14 cellular contexts compared by ENCODE assay signal in genomic region chr7:77352688-77353406, GRCh38.
DNase-seq lines count a peak whose midpoint lies in the region; ATAC-seq, FAIRE-seq and TF ChIP-seq lines count a peak whose summit lies in the region.
"Had no signal": no experiment of that assay in that cellular context is flagged by ENCODE, and none has a peak within 500 bp of the region (broad histone marks: within the 10 kb centered on the region; RNA-seq: fewer than 3 reads in every experiment).

No MANE protein-coding gene starts in this region.

- H3K36me3 Mint-ChIP-seq in activated CD8-positive, alpha-beta memory T cell treated with anti-CD3 and anti-CD28 coated beads, Interleukin-2, amount 10 ng/mL, durations not matched to agents 7 days and 5 days = peaks cover 2% of the 10 kb centered on the region
- H3K36me3 Mint-ChIP-seq in activated T-helper 2 cell treated with anti-CD3 and anti-CD28 coated beads, Interferon-gamma antibody, Interleukin-2, Interleukin-4, amounts not matched to agents 10 μg/mL and 5 μg/mL and 100 μg/mL, durations not matched to agents 14 hours and 24 hours and 36 hours (ENCODE audit: low read depth) = no peaks in the 10 kb centered on the region

- intact Hi-C loops in activated T-helper 2 cell treated with anti-CD3 and anti-CD28 coated beads, Interferon-gamma antibody, Interleukin-2, Interleukin-4, amounts not matched to agents 10 μg/mL and 5 μg/mL and 100 μg/mL, durations not matched to agents 14 hours and 24 hours and 36 hours (cut with micrococcal nuclease) = loop anchor here (1.0 to 10.0 kb wide), 6 partner anchors 21 to 112 kb away; no protein-coding TSS in a partner anchor

- H3K4me3 ChIP-seq in HL-60 (replicated peaks; ENCODE audit: insufficient read depth, low read length) = no peak overlapping the region
- H3K4me3 ChIP-seq in small intestine (ENCODE audit: low read depth in 1 of 2, low read length in 2 of 2) = no peak overlapping the region
- H3K4me3 ChIP-seq: ascending aorta, tibial nerve had no signal

- H3K4me1 ChIP-seq in small intestine (ENCODE audit: control insufficient read depth in 2 of 2, insufficient read depth in 1 of 2, low read depth in 1 of 2, low read length in 1 of 2) = no peaks in the 10 kb centered on the region
- H3K4me1 ChIP-seq: ascending aorta had no signal

- H3K4me3 Mint-ChIP-seq in activated CD8-positive, alpha-beta memory T cell treated with anti-CD3 and anti-CD28 coated beads, Interleukin-2, amount 10 ng/mL, durations not matched to agents 7 days and 5 days = no peak overlapping the region
- H3K4me3 Mint-ChIP-seq in activated T-helper 2 cell treated with anti-CD3 and anti-CD28 coated beads, Interferon-gamma antibody, Interleukin-2, Interleukin-4, amounts not matched to agents 10 μg/mL and 5 μg/mL and 100 μg/mL, durations not matched to agents 14 hours and 24 hours and 36 hours (ENCODE audit: low read depth) = peak overlapping the region; percentile 40

- H3K4me1 Mint-ChIP-seq in activated CD8-positive, alpha-beta memory T cell treated with anti-CD3 and anti-CD28 coated beads, Interleukin-2, amount 10 ng/mL, durations not matched to agents 7 days and 5 days = peaks cover 59% of the 10 kb centered on the region
- peaks cover 62% of the 10 kb centered on the region for H3K4me1 Mint-ChIP-seq in activated T-helper 2 cell treated with anti-CD3 and anti-CD28 coated beads, Interferon-gamma antibody, Interleukin-2, Interleukin-4, amounts not matched to agents 10 μg/mL and 5 μg/mL and 100 μg/mL, durations not matched to agents 14 hours and 24 hours and 36 hours (ENCODE audit: low read depth)

- peak overlapping the region; percentile 95 for H3K27ac Mint-ChIP-seq in activated CD8-positive, alpha-beta memory T cell treated with anti-CD3 and anti-CD28 coated beads, Interleukin-2, amount 10 ng/mL, durations not matched to agents 7 days and 5 days
- H3K27ac Mint-ChIP-seq in activated T-helper 2 cell treated with anti-CD3 and anti-CD28 coated beads, Interferon-gamma antibody, Interleukin-2, Interleukin-4, amounts not matched to agents 10 μg/mL and 5 μg/mL and 100 μg/mL, durations not matched to agents 14 hours and 24 hours and 36 hours = peak overlapping the region; percentile 71

- H3K27ac ChIP-seq in HL-60 (replicated peaks) (peak overlapping the region; percentile 77), small intestine (ENCODE audit: low read depth in 1 of 2, low read length in 1 of 2) (no peak overlapping the region)
- H3K27ac ChIP-seq: ascending aorta had no signal

- H3K9me3 ChIP-seq in small intestine (ENCODE audit: control insufficient read depth, low read depth) = no peaks in the 10 kb centered on the region
- H3K9me3 ChIP-seq: ascending aorta, tibial nerve had no signal

- H3K9me3 Mint-ChIP-seq in activated CD8-positive, alpha-beta memory T cell treated with anti-CD3 and anti-CD28 coated beads, Interleukin-2, amount 10 ng/mL, durations not matched to agents 7 days and 5 days (ENCODE audit: low read depth) = no peaks in the 10 kb centered on the region
- no peaks in the 10 kb centered on the region for H3K9me3 Mint-ChIP-seq in activated T-helper 2 cell treated with anti-CD3 and anti-CD28 coated beads, Interferon-gamma antibody, Interleukin-2, Interleukin-4, amounts not matched to agents 10 μg/mL and 5 μg/mL and 100 μg/mL, durations not matched to agents 14 hours and 24 hours and 36 hours

- WGBS in small intestine, 3 donors = 58 to 70% (median 66%) methylated on average over 4 of the region's 4 CpGs

- no peaks in the 10 kb centered on the region for H3K27me3 Mint-ChIP-seq in activated CD8-positive, alpha-beta memory T cell treated with anti-CD3 and anti-CD28 coated beads, Interleukin-2, amount 10 ng/mL, durations not matched to agents 7 days and 5 days
- H3K27me3 Mint-ChIP-seq in activated T-helper 2 cell treated with anti-CD3 and anti-CD28 coated beads, Interferon-gamma antibody, Interleukin-2, Interleukin-4, amounts not matched to agents 10 μg/mL and 5 μg/mL and 100 μg/mL, durations not matched to agents 14 hours and 24 hours and 36 hours (ENCODE audit: low read depth) = peaks cover 21% of the 10 kb centered on the region

- TF ChIP-seq CTCF in HL-60 (IDR thresholded peaks at IDR 0.05; ENCODE audit: insufficient read depth, low read length) = no peak

- H3K36me3 ChIP-seq in small intestine (ENCODE audit: control insufficient read depth in 2 of 2, insufficient read depth in 2 of 2, low read length in 2 of 2) = peaks cover 0 to 5% of the 10 kb centered on the region in 2 donors
- H3K36me3 ChIP-seq: ascending aorta, tibial nerve had no signal

- no peak for FAIRE-seq in small intestine (lab: Jason Lieb, UNC)
- FAIRE-seq: D721Med, RCC 7860 had no signal

- CTCF ChIA-PET in activated CD8-positive, alpha-beta memory T cell treated with anti-CD3 and anti-CD28 coated beads, Interleukin-2, amount 10 ng/mL, durations not matched to agents 7 days and 5 days (lab: Charles Lee) = no interaction called here

- DNase-seq in activated CD8-positive, alpha-beta memory T cell treated with anti-CD3 and anti-CD28 coated beads, Interleukin-2, amount 10 ng/mL, durations not matched to agents 7 days and 5 days = no peak
- no peak for DNase-seq in activated CD8-positive, alpha-beta memory T cell treated with anti-CD3 and anti-CD28 coated beads, Interleukin-2, amount 50 U/mL, for 4 hours
- DNase-seq in HL-60 (ENCODE audit: low read depth in 1 of 2, low spot score in 1 of 2) (no peak), small intestine (peak; percentile 14), kidney glomerular epithelial cell (lab: John Stamatoyannopoulos, UW) (no peak), NCI-H2196 (lab: John Stamatoyannopoulos, UW; ENCODE audit: unreplicated experiment) (no peak)
- no peak for DNase-seq in activated T-helper 2 cell treated with anti-CD3 and anti-CD28 coated beads, Interferon-gamma antibody, Interleukin-2, Interleukin-4, amounts not matched to agents 10 μg/mL and 5 μg/mL and 100 μg/mL, durations not matched to agents 14 hours and 24 hours and 36 hours (ENCODE audit: low spot score)
- DNase-seq: NCI-H1105 treated with DMSO at 0.1 percent for 48 hours, NCI-H524 had no signal

- no peak for ATAC-seq in activated CD8-positive, alpha-beta memory T cell treated with anti-CD3 and anti-CD28 coated beads, Interleukin-2, amount 10 ng/mL, durations not matched to agents 7 days and 5 days
- ATAC-seq in GM19023 (IDR thresholded peaks at IDR 0.05; ENCODE audit: unreplicated experiment) = no peak

- no peaks in the 10 kb centered on the region for H3K27me3 ChIP-seq in HL-60 (ENCODE audit: insufficient read depth, poor library complexity, severe bottlenecking)
- H3K27me3 ChIP-seq in small intestine (ENCODE audit: control insufficient read depth in 2 of 2, insufficient read depth in 2 of 2, low read length in 2 of 2) = no peaks in the 10 kb centered on the region
- H3K27me3 ChIP-seq: ascending aorta, tibial nerve had no signal
